8 cellular contexts compared by ENCODE assay signal in the genomic region with DNA sequence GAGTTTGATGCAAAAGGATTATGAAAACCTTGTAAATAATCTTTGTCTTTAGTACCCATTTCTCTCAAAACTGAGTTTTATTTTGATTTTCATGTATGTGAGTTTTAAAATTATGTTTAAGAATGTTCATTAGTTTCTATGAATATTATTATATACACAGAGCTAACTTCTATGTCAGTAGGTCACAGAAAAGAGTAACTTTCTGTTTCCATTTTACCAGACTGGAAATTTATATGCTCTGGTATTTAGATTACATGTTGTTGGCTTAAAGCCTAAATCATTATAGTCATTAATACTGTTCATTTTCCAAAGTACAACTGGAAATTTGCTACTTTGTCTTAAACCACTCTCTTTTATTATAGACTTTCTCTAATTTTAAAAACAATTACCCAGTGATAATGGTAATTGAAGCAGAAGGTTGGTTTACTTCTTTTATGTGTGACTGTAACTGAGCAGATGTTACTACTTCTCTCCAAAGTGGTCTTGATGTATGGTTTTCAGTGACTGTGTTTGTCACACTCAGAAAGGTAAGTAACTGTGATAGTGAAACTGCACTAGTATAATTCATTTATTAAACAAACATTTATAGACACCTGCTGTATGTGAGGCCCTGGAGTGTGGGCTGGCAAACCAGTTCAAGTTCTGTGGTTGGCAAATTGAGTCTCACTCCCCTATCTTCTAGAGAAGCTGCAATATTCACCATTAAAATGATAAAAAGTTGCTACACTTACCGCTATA. TPM values are rescaled to one million over a fixed set of nuclear protein-coding genes. Genes with fewer than 3 reads are reported as not detected.
"Had no signal": no experiment of that assay in that cellular context is flagged by ENCODE, and none has a peak within 500 bp of the region (broad histone marks: within the 10 kb centered on the region; RNA-seq: fewer than 3 reads in every experiment).

No MANE protein-coding gene starts in this region.

- FAIRE-seq: endometrium had no signal

- H3K36me3 Mint-ChIP-seq: immature natural killer cell; naive thymus-derived CD4-positive, alpha-beta T cell had no signal

- H3K4me1 Mint-ChIP-seq: immature natural killer cell had no signal

- H3K27ac Mint-ChIP-seq: immature natural killer cell had no signal

- H3K9me3 Mint-ChIP-seq: immature natural killer cell; naive thymus-derived CD4-positive, alpha-beta T cell had no signal

- H3K4me3 Mint-ChIP-seq: immature natural killer cell had no signal

- ATAC-seq: left colon; naive thymus-derived CD4-positive, alpha-beta T cell had no signal

- DNase-seq: activated effector memory CD4-positive, alpha-beta T cell treated with Interleukin-2 at 50 U/mL for 16 hours; foreskin fibroblast; immature natural killer cell; left colon; naive thymus-derived CD4-positive, alpha-beta T cell; SJCRH30; stimulated activated CD4-positive, alpha-beta T cell treated with anti-CD3 and anti-CD28 coated beads, Interleukin-4, amount 100 ng/mL, for 4 hours had no signal

RNA-seq across cellular contexts. Expression of a gene that starts 13.2 kb away (rescaled TPM):
- total RNA-seq: SJCRH30 had no signal
